ENCODE assay signal across 17 cellular contexts in the genomic region with DNA sequence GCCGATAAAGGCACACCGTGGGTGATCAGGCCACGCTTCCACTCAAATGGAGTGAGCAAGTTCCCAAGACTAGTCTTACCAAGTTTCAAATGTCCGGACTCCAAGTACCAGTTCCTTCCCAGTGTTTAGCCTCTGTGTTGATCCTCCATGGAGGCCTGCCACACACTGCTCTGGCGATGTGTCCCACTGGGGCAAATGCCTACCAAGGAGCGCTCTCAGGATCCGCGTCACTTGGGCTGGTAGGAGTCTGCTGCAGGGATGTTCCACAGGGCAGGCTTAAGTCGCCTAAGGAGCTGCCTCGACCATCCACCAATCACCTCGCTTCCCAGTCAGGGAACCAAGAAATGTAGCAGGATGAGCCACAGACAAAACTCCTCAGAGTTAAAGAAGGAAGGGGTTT. TPM values are rescaled to one million over a fixed set of nuclear protein-coding genes. Genes with fewer than 3 reads are reported as not detected.
DNase-seq lines count a peak whose midpoint lies in the region; ATAC-seq and TF ChIP-seq lines count a peak whose summit lies in the region.
"Had no signal": no experiment of that assay in that cellular context is flagged by ENCODE, and none has a peak within 500 bp of the region (broad histone marks: within the 10 kb centered on the region; RNA-seq: fewer than 3 reads in every experiment).

No MANE protein-coding gene starts in this region.

- ATAC-seq in central memory CD8-positive, alpha-beta T cell (replicated peaks; ENCODE audit: extremely low read depth, poor library complexity, severe bottlenecking): no peak
- ATAC-seq in body of pancreas: no peak
- no peak for ATAC-seq in HG02571 (IDR thresholded peaks at IDR 0.05; ENCODE audit: unreplicated experiment)
- ATAC-seq: CD8-positive, alpha-beta T cell had no signal

- H3K36me3 ChIP-seq in esophagus muscularis mucosa (no peaks in the 10 kb centered on the region), body of pancreas (replicated peaks in 1 of 2; ENCODE audit: insufficient read depth in 1 of 2, low read depth in 2 of 2) (no peaks in the 10 kb centered on the region)
- H3K36me3 ChIP-seq: BLaER1 treated with 17β-estradiol and CSF1 and Interleukin-3, amounts not matched to agents 10 nM and 100 nM had no signal

- intact Hi-C loops in Calu3 (cut with micrococcal nuclease; ENCODE audit: unreplicated experiment) (no loop called here), esophagus muscularis mucosa (cut with DNase I) (no loop called here), body of pancreas (cut with DNase I) (no loop called here)

- 97% methylated on average over 5 of the region's 11 CpGs for WGBS in esophagus muscularis mucosa
- 93 to 94% methylated on average over 10 to 11 of the region's 11 CpGs for WGBS in body of pancreas, 2 donors

- TF ChIP-seq EP300 in esophagus muscularis mucosa (IDR thresholded peaks at IDR 0.05): no peak

- no peaks in the 10 kb centered on the region for H3K9me3 ChIP-seq in esophagus muscularis mucosa
- no peaks in the 10 kb centered on the region for H3K9me3 ChIP-seq in body of pancreas

- CTCF ChIA-PET in Calu3 (lab: Charles Lee): interaction anchor here (0.6 kb wide), 1 partner anchor 48 kb away, joined by 3 read pairs; no protein-coding TSS in a partner anchor

- DNase-seq in Calu3 (no peak), esophagus muscularis mucosa (ENCODE audit: extremely low spot score) (peak; percentile 87), NCI-H2227 treated with DMSO at 0.1 percent for 48 hours (lab: John Stamatoyannopoulos, UW) (no peak), body of pancreas (no peak)
- DNase-seq in central memory CD8-positive, alpha-beta T cell (ENCODE audit: low spot score in 2 of 2): no peak
- DNase-seq: 8988T; ACHN; AML-193; CD4-positive, alpha-beta T cell; CD8-positive, alpha-beta T cell; DMS79 treated with DMSO at 0.1 percent for 48 hours; GF-D8 had no signal

- no peak overlapping the region for H3K27ac ChIP-seq in esophagus muscularis mucosa (replicated peaks in 1 of 4)
- H3K27ac ChIP-seq in body of pancreas: no peak overlapping the region
- H3K27ac ChIP-seq: BLaER1 treated with 17β-estradiol and CSF1 and Interleukin-3, amounts not matched to agents 10 nM and 100 nM; C4-2B had no signal

- H3K27me3 ChIP-seq in esophagus muscularis mucosa (no peaks in the 10 kb centered on the region), body of pancreas (no peaks in the 10 kb centered on the region)
- H3K27me3 ChIP-seq: BLaER1 treated with 17β-estradiol and CSF1 and Interleukin-3, amounts not matched to agents 10 nM and 100 nM had no signal

- no peaks in the 10 kb centered on the region for H3K27me3 Mint-ChIP-seq in Calu3 (ENCODE audit: unreplicated experiment)
- peaks cover 19% of the 10 kb centered on the region for H3K27me3 Mint-ChIP-seq in central memory CD8-positive, alpha-beta T cell
- H3K27me3 Mint-ChIP-seq: CD4-positive, alpha-beta T cell had no signal

- H3K4me3 ChIP-seq in esophagus muscularis mucosa (no peak overlapping the region), body of pancreas (no peak overlapping the region)
- H3K4me3 ChIP-seq: BLaER1 treated with 17β-estradiol and CSF1 and Interleukin-3, amounts not matched to agents 10 nM and 100 nM had no signal

- no peaks in the 10 kb centered on the region for H3K36me3 Mint-ChIP-seq in Calu3 (ENCODE audit: insufficient read depth, unreplicated experiment)
- no peaks in the 10 kb centered on the region for H3K36me3 Mint-ChIP-seq in central memory CD8-positive, alpha-beta T cell (ENCODE audit: insufficient read depth)
- H3K36me3 Mint-ChIP-seq: CD8-positive, alpha-beta T cell had no signal

- peaks cover 2% of the 10 kb centered on the region for H3K9me3 Mint-ChIP-seq in Calu3 (ENCODE audit: low read depth, unreplicated experiment)
- no peaks in the 10 kb centered on the region for H3K9me3 Mint-ChIP-seq in central memory CD8-positive, alpha-beta T cell
- H3K9me3 Mint-ChIP-seq: CD4-positive, alpha-beta T cell had no signal

- no peaks in the 10 kb centered on the region for H3K4me1 ChIP-seq in esophagus muscularis mucosa
- H3K4me1 ChIP-seq in body of pancreas: no peaks in the 10 kb centered on the region
- H3K4me1 ChIP-seq: BLaER1 treated with 17β-estradiol and CSF1 and Interleukin-3, amounts not matched to agents 10 nM and 100 nM had no signal

- no peak for TF ChIP-seq POLR2A in esophagus muscularis mucosa (IDR thresholded peaks at IDR 0.05; ENCODE audit: low read depth)
- TF ChIP-seq POLR2A in body of pancreas (IDR thresholded peaks at IDR 0.05): no peak

- H3K4me1 Mint-ChIP-seq in Calu3 (ENCODE audit: low read depth, unreplicated experiment): peaks cover 31% of the 10 kb centered on the region
- H3K4me1 Mint-ChIP-seq in central memory CD8-positive, alpha-beta T cell: no peaks in the 10 kb centered on the region
- H3K4me1 Mint-ChIP-seq: B cell had no signal

- H3K27ac Mint-ChIP-seq in Calu3 (ENCODE audit: unreplicated experiment): peak overlapping the region; percentile 24
- H3K27ac Mint-ChIP-seq in central memory CD8-positive, alpha-beta T cell (ENCODE audit: low read depth): peak overlapping the region; percentile 36
- H3K27ac Mint-ChIP-seq: B cell; CD4-positive, alpha-beta T cell; CD8-positive, alpha-beta T cell had no signal

- no peak for TF ChIP-seq CTCF in Calu3 (IDR thresholded peaks at IDR 0.05; ENCODE audit: unreplicated experiment)
- TF ChIP-seq CTCF in esophagus muscularis mucosa (IDR thresholded peaks at IDR 0.05): no peak
- TF ChIP-seq CTCF in body of pancreas (IDR thresholded peaks at IDR 0.05): no peak

- no TSS peak for BruUV-seq in Calu3 (replicated peaks; lab: Mats Ljungman, UMichigan)

- H3K4me3 Mint-ChIP-seq in Calu3 (ENCODE audit: low read depth, unreplicated experiment): peak overlapping the region; percentile 33
- H3K4me3 Mint-ChIP-seq in central memory CD8-positive, alpha-beta T cell: no peak overlapping the region
- H3K4me3 Mint-ChIP-seq: B cell; CD4-positive, alpha-beta T cell; CD8-positive, alpha-beta T cell had no signal

RNA-seq across cellular contexts. Expression of gene MRLN, which starts 17.4 kb away (rescaled TPM):
- total RNA-seq in Calu3 (2022) (not detected in 2 replicates), esophagus muscularis mucosa (not detected), body of pancreas (not detected)
- total RNA-seq: A673; B cell; CD8-positive, alpha-beta T cell had no signal
